In genomic region chr11:16603890-16604783, GRCh38 we compare ENCODE assay signal across 8 cellular contexts.
A peak's percentile ranks its signal among the peaks of the same experiment; 100 is the strongest.
DNase-seq lines count a peak whose midpoint lies in the region; ATAC-seq and TF ChIP-seq lines count a peak whose summit lies in the region.

No MANE protein-coding gene starts in this region.

- POLR2A ChIA-PET in T-cell (lab: Charles Lee): interaction anchor here in 1 of 2 donors (0.6 kb wide), 1 partner anchor 1504 kb away, joined by 3 read pairs; no protein-coding TSS in a partner anchor

- no peaks in the 10 kb centered on the region for H3K4me1 ChIP-seq in ES-I3 (ENCODE audit: insufficient read depth, low read length)

- peak overlapping the region; percentile 67; the same call in 1 of the 2 replicates for H3K9ac ChIP-seq in ES-I3 (ENCODE audit: low read depth, low read length)

- H3K9me3 Mint-ChIP-seq in T-cell: peaks cover 0 to 5% (median 0%) of the 10 kb centered on the region in 3 donors
- no peaks in the 10 kb centered on the region for H3K9me3 Mint-ChIP-seq in nephron

- H3K27me3 Mint-ChIP-seq in T-cell (peaks cover 50 to 59% of the 10 kb centered on the region in 2 donors), nephron (ENCODE audit: low read depth) (peaks cover 11% of the 10 kb centered on the region)

- DNase-seq in T-cell (no peak), fibroblast of pulmonary artery (ENCODE audit: low read depth) (peak; percentile 21), SHP77 treated with DMSO at 0.1 percent for 48 hours (lab: John Stamatoyannopoulos, UW) (no peak), UCSD-AML1 (lab: John Stamatoyannopoulos, UW; ENCODE audit: unreplicated experiment) (no peak)
- no peak for DNase-seq in stimulated activated CD4-positive, alpha-beta T cell treated with anti-CD3 and anti-CD28 coated beads, Interleukin-4, amount 100 ng/mL, for 1 hour

- CTCF ChIA-PET in T-cell (lab: Charles Lee): interaction anchor here in 1 of 2 donors (1.1 kb wide), 1 partner anchor 13 kb away, joined by 3 read pairs; no protein-coding TSS in a partner anchor

- no peak overlapping the region for H3K27ac Mint-ChIP-seq in T-cell
- H3K27ac Mint-ChIP-seq in nephron: peak overlapping the region; percentile 93 to 96 (median 95)

- peaks cover 4% of the 10 kb centered on the region for H3K36me3 Mint-ChIP-seq in T-cell
- no peaks in the 10 kb centered on the region for H3K36me3 Mint-ChIP-seq in nephron (ENCODE audit: low read depth)

- TF ChIP-seq CTCF in fibroblast of pulmonary artery (IDR thresholded peaks at IDR 0.05; ENCODE audit: low read length, missing control alignments): no peak
- no peak for TF ChIP-seq CTCF in nephron (IDR thresholded peaks at IDR 0.05; ENCODE audit: unreplicated experiment in 3 of 3)

- no peaks in the 10 kb centered on the region for H3K36me3 ChIP-seq in ES-I3 (ENCODE audit: insufficient read depth, low read length)

- H3K4me3 Mint-ChIP-seq in T-cell (peak overlapping the region in 2 of 3 donors; percentile 61 to 67), nephron (peak overlapping the region; percentile 90 to 95 (median 95))

- H3K4me3 ChIP-seq in fibroblast of pulmonary artery (replicated peaks; ENCODE audit: low read depth, low read length): peak overlapping the region; percentile 62

- ATAC-seq in T-cell (replicated peaks in 1 of 4) (no peak), HG03520 (IDR thresholded peaks at IDR 0.05; ENCODE audit: unreplicated experiment) (no peak)

- no peaks in the 10 kb centered on the region for H3K9me3 ChIP-seq in ES-I3 (ENCODE audit: control insufficient read depth, insufficient read depth, low read length)

- H3K4me1 Mint-ChIP-seq in T-cell: peaks cover 22 to 31% (median 30%) of the 10 kb centered on the region in 3 donors
- H3K4me1 Mint-ChIP-seq in nephron: peaks cover 17% of the 10 kb centered on the region

Comparison
In these comparisons a context has a peak if more than half of its experiments do, and no peak if none do; other contexts are left out.
1. H3K27ac Mint-ChIP-seq: peak in nephron (3 of 3); none in T-cell (0 of 2).